In the genomic region with DNA sequence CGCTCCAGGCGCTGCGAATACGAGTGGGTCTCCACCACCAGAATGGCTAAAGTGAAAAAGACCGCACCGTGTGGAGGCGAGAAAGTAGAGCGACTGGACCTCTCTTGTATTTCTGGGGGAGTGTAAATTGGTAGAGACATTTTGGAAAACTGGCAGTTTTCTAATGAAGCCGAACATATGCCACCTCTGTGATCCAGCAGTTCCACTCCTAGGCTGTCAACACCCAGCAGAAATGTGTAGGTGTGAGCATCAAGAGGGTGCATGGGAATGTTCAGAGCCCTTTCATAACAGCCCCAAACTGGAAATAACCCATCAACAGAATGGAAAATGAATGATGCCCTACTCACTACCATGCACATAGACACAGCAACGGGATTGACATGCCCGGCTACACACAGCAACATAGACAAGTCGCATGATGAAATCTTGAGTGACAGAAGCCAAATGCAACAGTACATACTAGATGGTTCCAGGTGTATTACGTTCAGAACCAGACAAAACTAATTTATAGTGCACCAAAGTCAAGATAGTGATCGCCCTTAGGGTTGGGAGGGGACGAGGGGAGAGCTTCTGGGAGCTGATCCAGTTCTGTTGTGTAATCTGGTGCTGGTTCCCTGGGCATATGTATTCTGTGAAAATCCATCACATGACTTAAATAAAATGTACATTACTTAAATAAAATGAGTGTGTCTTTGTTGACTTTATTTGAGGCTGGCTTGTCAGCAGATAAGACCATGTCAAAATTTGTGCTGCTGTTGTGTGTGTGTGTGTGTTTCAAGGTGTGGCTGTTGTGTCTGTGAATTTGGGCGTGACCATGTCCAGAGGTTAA, we compare ENCODE assay signal across 1 cellular context.
TF ChIP-seq lines count a peak whose summit lies in the region.

No MANE protein-coding gene starts in this region.

TF ChIP-seq in HepG2, 621 proteins besides CTCF, POLR2A, EP300 and RAD21 (continued from another document and continues in another):
- TF ChIP-seq, protein P1, sequence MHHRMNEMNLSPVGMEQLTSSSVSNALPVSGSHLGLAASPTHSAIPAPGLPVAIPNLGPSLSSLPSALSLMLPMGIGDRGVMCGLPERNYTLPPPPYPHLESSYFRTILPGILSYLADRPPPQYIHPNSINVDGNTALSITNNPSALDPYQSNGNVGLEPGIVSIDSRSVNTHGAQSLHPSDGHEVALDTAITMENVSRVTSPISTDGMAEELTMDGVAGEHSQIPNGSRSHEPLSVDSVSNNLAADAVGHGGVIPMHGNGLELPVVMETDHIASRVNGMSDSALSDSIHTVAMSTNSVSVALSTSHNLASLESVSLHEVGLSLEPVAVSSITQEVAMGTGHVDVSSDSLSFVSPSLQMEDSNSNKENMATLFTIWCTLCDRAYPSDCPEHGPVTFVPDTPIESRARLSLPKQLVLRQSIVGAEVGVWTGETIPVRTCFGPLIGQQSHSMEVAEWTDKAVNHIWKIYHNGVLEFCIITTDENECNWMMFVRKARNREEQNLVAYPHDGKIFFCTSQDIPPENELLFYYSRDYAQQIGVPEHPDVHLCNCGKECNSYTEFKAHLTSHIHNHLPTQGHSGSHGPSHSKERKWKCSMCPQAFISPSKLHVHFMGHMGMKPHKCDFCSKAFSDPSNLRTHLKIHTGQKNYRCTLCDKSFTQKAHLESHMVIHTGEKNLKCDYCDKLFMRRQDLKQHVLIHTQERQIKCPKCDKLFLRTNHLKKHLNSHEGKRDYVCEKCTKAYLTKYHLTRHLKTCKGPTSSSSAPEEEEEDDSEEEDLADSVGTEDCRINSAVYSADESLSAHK (CRISPR knock-in tag; IDR thresholded peaks at IDR 0.05; ENCODE audit: borderline replicate concordance): no peak
- TF ChIP-seq HIVEP1 (CRISPR knock-in tag; IDR thresholded peaks at IDR 0.05) (no peak), ZNF577 (CRISPR knock-in tag; IDR thresholded peaks at IDR 0.05; ENCODE audit: borderline replicate concordance, low read depth) (no peak), KDM6A (CRISPR knock-in tag; IDR thresholded peaks at IDR 0.05; ENCODE audit: low read depth) (no peak), ZNF235 (CRISPR knock-in tag; IDR thresholded peaks at IDR 0.05; ENCODE audit: borderline replicate concordance) (no peak), ZNF737 (CRISPR knock-in tag; IDR thresholded peaks at IDR 0.05; ENCODE audit: borderline replicate concordance) (no peak), KLF12 (CRISPR knock-in tag; IDR thresholded peaks at IDR 0.05; ENCODE audit: borderline replicate concordance) (no peak), TARDBP (CRISPR knock-in tag; IDR thresholded peaks at IDR 0.05) (no peak), SSRP1 (CRISPR knock-in tag; IDR thresholded peaks at IDR 0.05) (no peak)
- TF ChIP-seq, protein P2, sequence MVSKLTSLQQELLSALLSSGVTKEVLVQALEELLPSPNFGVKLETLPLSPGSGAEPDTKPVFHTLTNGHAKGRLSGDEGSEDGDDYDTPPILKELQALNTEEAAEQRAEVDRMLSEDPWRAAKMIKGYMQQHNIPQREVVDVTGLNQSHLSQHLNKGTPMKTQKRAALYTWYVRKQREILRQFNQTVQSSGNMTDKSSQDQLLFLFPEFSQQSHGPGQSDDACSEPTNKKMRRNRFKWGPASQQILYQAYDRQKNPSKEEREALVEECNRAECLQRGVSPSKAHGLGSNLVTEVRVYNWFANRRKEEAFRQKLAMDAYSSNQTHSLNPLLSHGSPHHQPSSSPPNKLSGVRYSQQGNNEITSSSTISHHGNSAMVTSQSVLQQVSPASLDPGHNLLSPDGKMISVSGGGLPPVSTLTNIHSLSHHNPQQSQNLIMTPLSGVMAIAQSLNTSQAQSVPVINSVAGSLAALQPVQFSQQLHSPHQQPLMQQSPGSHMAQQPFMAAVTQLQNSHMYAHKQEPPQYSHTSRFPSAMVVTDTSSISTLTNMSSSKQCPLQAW (CRISPR knock-in tag; IDR thresholded peaks at IDR 0.05): peak; percentile 14; the same call in 1 of the 2 replicates
- TF ChIP-seq, protein P3, sequence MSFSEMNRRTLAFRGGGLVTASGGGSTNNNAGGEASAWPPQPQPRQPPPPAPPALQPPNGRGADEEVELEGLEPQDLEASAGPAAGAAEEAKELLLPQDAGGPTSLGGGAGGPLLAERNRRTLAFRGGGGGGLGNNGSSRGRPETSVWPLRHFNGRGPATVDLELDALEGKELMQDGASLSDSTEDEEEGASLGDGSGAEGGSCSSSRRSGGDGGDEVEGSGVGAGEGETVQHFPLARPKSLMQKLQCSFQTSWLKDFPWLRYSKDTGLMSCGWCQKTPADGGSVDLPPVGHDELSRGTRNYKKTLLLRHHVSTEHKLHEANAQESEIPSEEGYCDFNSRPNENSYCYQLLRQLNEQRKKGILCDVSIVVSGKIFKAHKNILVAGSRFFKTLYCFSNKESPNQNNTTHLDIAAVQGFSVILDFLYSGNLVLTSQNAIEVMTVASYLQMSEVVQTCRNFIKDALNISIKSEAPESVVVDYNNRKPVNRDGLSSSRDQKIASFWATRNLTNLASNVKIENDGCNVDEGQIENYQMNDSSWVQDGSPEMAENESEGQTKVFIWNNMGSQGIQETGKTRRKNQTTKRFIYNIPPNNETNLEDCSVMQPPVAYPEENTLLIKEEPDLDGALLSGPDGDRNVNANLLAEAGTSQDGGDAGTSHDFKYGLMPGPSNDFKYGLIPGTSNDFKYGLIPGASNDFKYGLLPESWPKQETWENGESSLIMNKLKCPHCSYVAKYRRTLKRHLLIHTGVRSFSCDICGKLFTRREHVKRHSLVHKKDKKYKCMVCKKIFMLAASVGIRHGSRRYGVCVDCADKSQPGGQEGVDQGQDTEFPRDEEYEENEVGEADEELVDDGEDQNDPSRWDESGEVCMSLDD (CRISPR knock-in tag; IDR thresholded peaks at IDR 0.05; ENCODE audit: borderline replicate concordance): no peak
- TF ChIP-seq, protein P4, sequence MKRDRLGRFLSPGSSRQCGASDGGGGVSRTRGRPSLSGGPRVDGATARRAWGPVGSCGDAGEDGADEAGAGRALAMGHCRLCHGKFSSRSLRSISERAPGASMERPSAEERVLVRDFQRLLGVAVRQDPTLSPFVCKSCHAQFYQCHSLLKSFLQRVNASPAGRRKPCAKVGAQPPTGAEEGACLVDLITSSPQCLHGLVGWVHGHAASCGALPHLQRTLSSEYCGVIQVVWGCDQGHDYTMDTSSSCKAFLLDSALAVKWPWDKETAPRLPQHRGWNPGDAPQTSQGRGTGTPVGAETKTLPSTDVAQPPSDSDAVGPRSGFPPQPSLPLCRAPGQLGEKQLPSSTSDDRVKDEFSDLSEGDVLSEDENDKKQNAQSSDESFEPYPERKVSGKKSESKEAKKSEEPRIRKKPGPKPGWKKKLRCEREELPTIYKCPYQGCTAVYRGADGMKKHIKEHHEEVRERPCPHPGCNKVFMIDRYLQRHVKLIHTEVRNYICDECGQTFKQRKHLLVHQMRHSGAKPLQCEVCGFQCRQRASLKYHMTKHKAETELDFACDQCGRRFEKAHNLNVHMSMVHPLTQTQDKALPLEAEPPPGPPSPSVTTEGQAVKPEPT (CRISPR knock-in tag; IDR thresholded peaks at IDR 0.05; ENCODE audit: low read depth): peak; percentile 7; the same call in 1 of the 2 replicates
- TF ChIP-seq, protein P5, sequence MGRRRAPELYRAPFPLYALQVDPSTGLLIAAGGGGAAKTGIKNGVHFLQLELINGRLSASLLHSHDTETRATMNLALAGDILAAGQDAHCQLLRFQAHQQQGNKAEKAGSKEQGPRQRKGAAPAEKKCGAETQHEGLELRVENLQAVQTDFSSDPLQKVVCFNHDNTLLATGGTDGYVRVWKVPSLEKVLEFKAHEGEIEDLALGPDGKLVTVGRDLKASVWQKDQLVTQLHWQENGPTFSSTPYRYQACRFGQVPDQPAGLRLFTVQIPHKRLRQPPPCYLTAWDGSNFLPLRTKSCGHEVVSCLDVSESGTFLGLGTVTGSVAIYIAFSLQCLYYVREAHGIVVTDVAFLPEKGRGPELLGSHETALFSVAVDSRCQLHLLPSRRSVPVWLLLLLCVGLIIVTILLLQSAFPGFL (CRISPR knock-in tag; IDR thresholded peaks at IDR 0.05): no peak
- TF ChIP-seq, protein P6, sequence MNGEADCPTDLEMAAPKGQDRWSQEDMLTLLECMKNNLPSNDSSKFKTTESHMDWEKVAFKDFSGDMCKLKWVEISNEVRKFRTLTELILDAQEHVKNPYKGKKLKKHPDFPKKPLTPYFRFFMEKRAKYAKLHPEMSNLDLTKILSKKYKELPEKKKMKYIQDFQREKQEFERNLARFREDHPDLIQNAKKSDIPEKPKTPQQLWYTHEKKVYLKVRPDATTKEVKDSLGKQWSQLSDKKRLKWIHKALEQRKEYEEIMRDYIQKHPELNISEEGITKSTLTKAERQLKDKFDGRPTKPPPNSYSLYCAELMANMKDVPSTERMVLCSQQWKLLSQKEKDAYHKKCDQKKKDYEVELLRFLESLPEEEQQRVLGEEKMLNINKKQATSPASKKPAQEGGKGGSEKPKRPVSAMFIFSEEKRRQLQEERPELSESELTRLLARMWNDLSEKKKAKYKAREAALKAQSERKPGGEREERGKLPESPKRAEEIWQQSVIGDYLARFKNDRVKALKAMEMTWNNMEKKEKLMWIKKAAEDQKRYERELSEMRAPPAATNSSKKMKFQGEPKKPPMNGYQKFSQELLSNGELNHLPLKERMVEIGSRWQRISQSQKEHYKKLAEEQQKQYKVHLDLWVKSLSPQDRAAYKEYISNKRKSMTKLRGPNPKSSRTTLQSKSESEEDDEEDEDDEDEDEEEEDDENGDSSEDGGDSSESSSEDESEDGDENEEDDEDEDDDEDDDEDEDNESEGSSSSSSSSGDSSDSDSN (CRISPR knock-in tag; IDR thresholded peaks at IDR 0.05): no peak
- TF ChIP-seq, protein P7, sequence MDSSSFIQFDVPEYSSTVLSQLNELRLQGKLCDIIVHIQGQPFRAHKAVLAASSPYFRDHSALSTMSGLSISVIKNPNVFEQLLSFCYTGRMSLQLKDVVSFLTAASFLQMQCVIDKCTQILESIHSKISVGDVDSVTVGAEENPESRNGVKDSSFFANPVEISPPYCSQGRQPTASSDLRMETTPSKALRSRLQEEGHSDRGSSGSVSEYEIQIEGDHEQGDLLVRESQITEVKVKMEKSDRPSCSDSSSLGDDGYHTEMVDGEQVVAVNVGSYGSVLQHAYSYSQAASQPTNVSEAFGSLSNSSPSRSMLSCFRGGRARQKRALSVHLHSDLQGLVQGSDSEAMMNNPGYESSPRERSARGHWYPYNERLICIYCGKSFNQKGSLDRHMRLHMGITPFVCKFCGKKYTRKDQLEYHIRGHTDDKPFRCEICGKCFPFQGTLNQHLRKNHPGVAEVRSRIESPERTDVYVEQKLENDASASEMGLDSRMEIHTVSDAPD (CRISPR knock-in tag; IDR thresholded peaks at IDR 0.05): no peak; the same call in 1 of the 2 replicates
- TF ChIP-seq, protein P8, sequence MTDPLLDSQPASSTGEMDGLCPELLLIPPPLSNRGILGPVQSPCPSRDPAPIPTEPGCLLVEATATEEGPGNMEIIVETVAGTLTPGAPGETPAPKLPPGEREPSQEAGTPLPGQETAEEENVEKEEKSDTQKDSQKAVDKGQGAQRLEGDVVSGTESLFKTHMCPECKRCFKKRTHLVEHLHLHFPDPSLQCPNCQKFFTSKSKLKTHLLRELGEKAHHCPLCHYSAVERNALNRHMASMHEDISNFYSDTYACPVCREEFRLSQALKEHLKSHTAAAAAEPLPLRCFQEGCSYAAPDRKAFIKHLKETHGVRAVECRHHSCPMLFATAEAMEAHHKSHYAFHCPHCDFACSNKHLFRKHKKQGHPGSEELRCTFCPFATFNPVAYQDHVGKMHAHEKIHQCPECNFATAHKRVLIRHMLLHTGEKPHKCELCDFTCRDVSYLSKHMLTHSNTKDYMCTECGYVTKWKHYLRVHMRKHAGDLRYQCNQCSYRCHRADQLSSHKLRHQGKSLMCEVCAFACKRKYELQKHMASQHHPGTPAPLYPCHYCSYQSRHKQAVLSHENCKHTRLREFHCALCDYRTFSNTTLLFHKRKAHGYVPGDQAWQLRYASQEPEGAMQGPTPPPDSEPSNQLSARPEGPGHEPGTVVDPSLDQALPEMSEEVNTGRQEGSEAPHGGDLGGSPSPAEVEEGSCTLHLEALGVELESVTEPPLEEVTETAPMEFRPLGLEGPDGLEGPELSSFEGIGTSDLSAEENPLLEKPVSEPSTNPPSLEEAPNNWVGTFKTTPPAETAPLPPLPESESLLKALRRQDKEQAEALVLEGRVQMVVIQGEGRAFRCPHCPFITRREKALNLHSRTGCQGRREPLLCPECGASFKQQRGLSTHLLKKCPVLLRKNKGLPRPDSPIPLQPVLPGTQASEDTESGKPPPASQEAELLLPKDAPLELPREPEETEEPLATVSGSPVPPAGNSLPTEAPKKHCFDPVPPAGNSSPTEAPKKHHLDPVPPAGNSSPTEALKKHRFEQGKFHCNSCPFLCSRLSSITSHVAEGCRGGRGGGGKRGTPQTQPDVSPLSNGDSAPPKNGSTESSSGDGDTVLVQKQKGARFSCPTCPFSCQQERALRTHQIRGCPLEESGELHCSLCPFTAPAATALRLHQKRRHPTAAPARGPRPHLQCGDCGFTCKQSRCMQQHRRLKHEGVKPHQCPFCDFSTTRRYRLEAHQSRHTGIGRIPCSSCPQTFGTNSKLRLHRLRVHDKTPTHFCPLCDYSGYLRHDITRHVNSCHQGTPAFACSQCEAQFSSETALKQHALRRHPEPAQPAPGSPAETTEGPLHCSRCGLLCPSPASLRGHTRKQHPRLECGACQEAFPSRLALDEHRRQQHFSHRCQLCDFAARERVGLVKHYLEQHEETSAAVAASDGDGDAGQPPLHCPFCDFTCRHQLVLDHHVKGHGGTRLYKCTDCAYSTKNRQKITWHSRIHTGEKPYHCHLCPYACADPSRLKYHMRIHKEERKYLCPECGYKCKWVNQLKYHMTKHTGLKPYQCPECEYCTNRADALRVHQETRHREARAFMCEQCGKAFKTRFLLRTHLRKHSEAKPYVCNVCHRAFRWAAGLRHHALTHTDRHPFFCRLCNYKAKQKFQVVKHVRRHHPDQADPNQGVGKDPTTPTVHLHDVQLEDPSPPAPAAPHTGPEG (CRISPR knock-in tag; IDR thresholded peaks at IDR 0.05): no peak
